Comparison of ENCODE assay signal across 8 cellular contexts in genomic region chr4:77862478-77863216, GRCh38. TPM values are rescaled to one million over a fixed set of nuclear protein-coding genes. Genes with fewer than 3 reads are reported as not detected.
DNase-seq lines count a peak whose midpoint lies in the region; ATAC-seq, FAIRE-seq and TF ChIP-seq lines count a peak whose summit lies in the region.

MRPL1 (plus strand) TSS chr4:77862830; CDS start chr4:77862849, 19 bp downstream.

- H3K27me3 ChIP-seq in pancreas (no peaks in the 10 kb centered on the region), tibial artery (no peaks in the 10 kb centered on the region)

- H3K36me3 ChIP-seq in pancreas (no peaks in the 10 kb centered on the region), tibial artery (peaks cover 0 to 6% (median 0%) of the 10 kb centered on the region in 3 donors)

- H3K4me1 ChIP-seq in pancreas (peaks cover 0 to 13% (median 4%) of the 10 kb centered on the region in 3 donors), tibial artery (peaks cover 0 to 19% (median 5%) of the 10 kb centered on the region in 4 donors)

- ATAC-seq in HG02759 (IDR thresholded peaks at IDR 0.05; ENCODE audit: unreplicated experiment) (peak; percentile 87), Right ventricle myocardium inferior (peak; percentile 98), pancreas (peak; percentile 95 to 98 (median 97))

- TF ChIP-seq CTCF in GM12864 (IDR thresholded peaks at IDR 0.05; ENCODE audit: low read depth, low read length, missing control alignments) = no peak
- peak in 1 of 4 donors; percentile 2 for TF ChIP-seq CTCF in pancreas (IDR thresholded peaks at IDR 0.05)
- TF ChIP-seq CTCF in tibial artery (IDR thresholded peaks at IDR 0.05) = peak; percentile 1 to 13

- H3K9me3 ChIP-seq in pancreas (no peaks in the 10 kb centered on the region), tibial artery (no peaks in the 10 kb centered on the region)

- peak; percentile 85 for DNase-seq in GM12864 (ENCODE audit: low read depth)
- peak; percentile 92 to 98 (median 98) for DNase-seq in NCI-H1417 (lab: John Stamatoyannopoulos, UW)
- DNase-seq in SW 1271 (lab: John Stamatoyannopoulos, UW) = peak; percentile 75 to 94
- peak; percentile 70 for DNase-seq in activated naive CD8-positive, alpha-beta T cell treated with anti-CD3 and anti-CD28 coated beads, Interleukin-2, amount 50 U/mL, for 16 hours (ENCODE audit: low read depth, low spot score)
- peak; percentile 93 for DNase-seq in Right ventricle myocardium inferior (ENCODE audit: missing footprints)
- peak; percentile 84 to 92 (median 89) for DNase-seq in pancreas
- DNase-seq in tibial artery = peak; percentile 89 to 93

- H3K4me3 ChIP-seq in GM12864 (ENCODE audit: low read depth, low read length) = peak within 1 kb of the TSS; percentile 70
- H3K4me3 ChIP-seq in pancreas = peak within 1 kb of the TSS; percentile 19 to 67 (median 44)
- H3K4me3 ChIP-seq in tibial artery = peak within 1 kb of the TSS; percentile 65 to 66

- intact Hi-C loops in Right ventricle myocardium inferior (cut with DNase I) (loop anchor here (1.0 kb wide), 1 partner anchor 42 kb away; no protein-coding TSS in a partner anchor), pancreas (cut with DNase I) (no loop called here), tibial artery (cut with DNase I; ENCODE audit: low total_unique reads) (loop anchor here (5.0 kb wide), 2 partner anchors 40 to 1555 kb away; partner anchors contain the start of gene STBD1)

- H3K27ac ChIP-seq in pancreas (peak within 1 kb of the TSS; percentile 84 to 99 (median 96)), tibial artery (peak within 1 kb of the TSS; percentile 89 to 93)

- 0 to 1% methylated on average over 33 of the region's 33 CpGs for WGBS in pancreas, 2 donors

- peak; percentile 77 for FAIRE-seq in pancreas (lab: Jason Lieb, UNC)

RNA-seq across cellular contexts. Expression of gene MRPL1, which starts in this region (rescaled TPM):
- total RNA-seq in Right ventricle myocardium inferior (47.9 TPM), pancreas (10 to 100 TPM in 4 of 6 donors, 1 to 10 TPM in 2; 8.0 to 16.0 (median 12.4) TPM)
- 10 to 100 TPM; 21.5 to 27.7 TPM for polyA plus RNA-seq in pancreas

Comparison
In these comparisons a context has a peak if more than half of its experiments do, and no peak if none do; other contexts are left out.
1. Peak in every context shown above with its lines: DNase-seq, ATAC-seq, H3K4me3 ChIP-seq and H3K27ac ChIP-seq.
2. intact Hi-C loops: an anchor here in Right ventricle myocardium inferior (1.0 kb wide) and tibial artery (5.0 kb wide); none called in pancreas.